Comparison of ENCODE assay signal across 17 cellular contexts in genomic region chr12:104694711-104695110, GRCh38.
DNase-seq lines count a peak whose midpoint lies in the region; ATAC-seq and TF ChIP-seq lines count a peak whose summit lies in the region.
"Had no signal": no experiment of that assay in that cellular context is flagged by ENCODE, and none has a peak within 500 bp of the region (broad histone marks: within the 10 kb centered on the region; RNA-seq: fewer than 3 reads in every experiment).

No MANE protein-coding gene starts in this region.

- H3K27ac ChIP-seq in osteoblast (ENCODE audit: low read depth, low read length) = peak overlapping the region; percentile 80
- H3K27ac ChIP-seq: dorsolateral prefrontal cortex, foreskin keratinocyte had no signal

- H3K9me3 ChIP-seq in Loucy (ENCODE audit: insufficient read depth, low read depth, low read length) = no peaks in the 10 kb centered on the region
- no peaks in the 10 kb centered on the region for H3K9me3 ChIP-seq in osteoblast (ENCODE audit: low read depth, low read length)

- H3K27me3 ChIP-seq in Loucy (ENCODE audit: insufficient read depth, low read length, poor library complexity, severe bottlenecking) = no peaks in the 10 kb centered on the region
- no peaks in the 10 kb centered on the region for H3K27me3 ChIP-seq in osteoblast (ENCODE audit: insufficient read depth, low read length)
- H3K27me3 ChIP-seq: foreskin keratinocyte had no signal

- TF ChIP-seq CTCF in Loucy (conservative IDR thresholded peaks at IDR 0.05; ENCODE audit: low read length) (no peak), osteoblast (IDR thresholded peaks at IDR 0.05; ENCODE audit: extremely low read depth, low read depth, low read length) (no peak)

- H4K20me1 ChIP-seq in Loucy (ENCODE audit: insufficient read depth, low read length, poor library complexity, severe bottlenecking) (peaks cover 72% of the 10 kb centered on the region), osteoblast (ENCODE audit: insufficient read depth, low read length) (no peaks in the 10 kb centered on the region)

- no peak overlapping the region for H3K9ac ChIP-seq in Loucy (ENCODE audit: low read depth, low read length, poor library complexity, severe bottlenecking)

- DNase-seq in activated CD4-positive, alpha-beta T cell treated with anti-CD3 and anti-CD28 coated beads, Interleukin-2, amount 10 ng/mL, durations not matched to agents 24 days and 14 days = no peak
- no peak for DNase-seq in activated CD4-positive, alpha-beta T cell treated with anti-CD3 and anti-CD28 coated beads for 4 hours
- DNase-seq in central memory CD8-positive, alpha-beta T cell (ENCODE audit: low spot score in 2 of 2) = no peak
- DNase-seq in osteoblast (ENCODE audit: insufficient read length, low spot score, missing footprints) (no peak), HK-2 (ENCODE audit: unreplicated experiment) (no peak), OCI-M1 (lab: John Stamatoyannopoulos, UW) (no peak)
- DNase-seq: amniotic stem cell, dorsolateral prefrontal cortex, NCI-H1417 treated with DMSO at 0.1 percent for 48 hours, NCI-H446 treated with DMSO at 0.1 percent for 48 hours, PC-3, substantia nigra had no signal

- H3K27me3 Mint-ChIP-seq in activated CD4-positive, alpha-beta T cell treated with anti-CD3 and anti-CD28 coated beads, Interleukin-2, amount 10 ng/mL, durations not matched to agents 24 days and 14 days = peaks cover 2% of the 10 kb centered on the region
- no peaks in the 10 kb centered on the region for H3K27me3 Mint-ChIP-seq in central memory CD8-positive, alpha-beta T cell

- H3K27ac Mint-ChIP-seq in activated CD4-positive, alpha-beta T cell treated with anti-CD3 and anti-CD28 coated beads, Interleukin-2, amount 10 ng/mL, durations not matched to agents 24 days and 14 days = peak overlapping the region; percentile 96
- H3K27ac Mint-ChIP-seq in central memory CD8-positive, alpha-beta T cell (ENCODE audit: low read depth) = peak overlapping the region; percentile 77

- H3K4me1 ChIP-seq in Loucy (ENCODE audit: insufficient read depth, low read length, poor library complexity, severe bottlenecking) = peaks cover 35% of the 10 kb centered on the region
- peaks cover 35% of the 10 kb centered on the region for H3K4me1 ChIP-seq in osteoblast (ENCODE audit: insufficient read depth, low read length)
- H3K4me1 ChIP-seq: foreskin keratinocyte had no signal

- H3K9me3 Mint-ChIP-seq in activated CD4-positive, alpha-beta T cell treated with anti-CD3 and anti-CD28 coated beads, Interleukin-2, amount 10 ng/mL, durations not matched to agents 24 days and 14 days = peaks cover 9% of the 10 kb centered on the region
- H3K9me3 Mint-ChIP-seq in central memory CD8-positive, alpha-beta T cell = no peaks in the 10 kb centered on the region

- intact Hi-C loops in activated CD4-positive, alpha-beta T cell treated with anti-CD3 and anti-CD28 coated beads, Interleukin-2, amount 10 ng/mL, durations not matched to agents 24 days and 14 days (cut with micrococcal nuclease) = loop anchor here (1.0 to 5.0 kb wide), 12 partner anchors 7 to 273 kb away; partner anchors contain the start of genes CHST11 and SLC41A2

- no peaks in the 10 kb centered on the region for H3K9me2 ChIP-seq in Loucy (replicated peaks; ENCODE audit: low read depth, low read length)

- H3K36me3 Mint-ChIP-seq in activated CD4-positive, alpha-beta T cell treated with anti-CD3 and anti-CD28 coated beads, Interleukin-2, amount 10 ng/mL, durations not matched to agents 24 days and 14 days (ENCODE audit: low read depth) = peaks cover 47% of the 10 kb centered on the region
- peaks cover 9% of the 10 kb centered on the region for H3K36me3 Mint-ChIP-seq in central memory CD8-positive, alpha-beta T cell (ENCODE audit: insufficient read depth)

- no peak overlapping the region for H3K4me3 ChIP-seq in Loucy (ENCODE audit: low read length, poor library complexity, severe bottlenecking)
- H3K4me3 ChIP-seq in osteoblast (ENCODE audit: insufficient read depth, low read length) = no peak overlapping the region
- H3K4me3 ChIP-seq: A549, dorsolateral prefrontal cortex, skin epidermis had no signal

- H2AFZ ChIP-seq in Loucy (ENCODE audit: low read length) = no peak overlapping the region
- no peak overlapping the region for H2AFZ ChIP-seq in osteoblast (ENCODE audit: low read length)

- H3K4me2 ChIP-seq in Loucy (ENCODE audit: low read depth, low read length, poor library complexity, severe bottlenecking) (peak overlapping the region; percentile 73), osteoblast (ENCODE audit: insufficient read depth, low read length) (peak overlapping the region; percentile 74)
- H3K4me2 ChIP-seq: A549 had no signal

- H3K79me2 ChIP-seq in Loucy (ENCODE audit: insufficient read depth, low read length) = peaks cover 99% of the 10 kb centered on the region
- peaks cover 2% of the 10 kb centered on the region for H3K79me2 ChIP-seq in osteoblast (ENCODE audit: insufficient read depth, low read length)

- H3K4me3 Mint-ChIP-seq in activated CD4-positive, alpha-beta T cell treated with anti-CD3 and anti-CD28 coated beads, Interleukin-2, amount 10 ng/mL, durations not matched to agents 24 days and 14 days = peak overlapping the region; percentile 68
- peak overlapping the region; percentile 47 for H3K4me3 Mint-ChIP-seq in central memory CD8-positive, alpha-beta T cell

- no peak for ATAC-seq in central memory CD8-positive, alpha-beta T cell (replicated peaks; ENCODE audit: extremely low read depth, poor library complexity, severe bottlenecking)
- ATAC-seq in HG02571 (IDR thresholded peaks at IDR 0.05; ENCODE audit: unreplicated experiment) = no peak
- ATAC-seq: foreskin keratinocyte, PC-3 had no signal

- H3K4me1 Mint-ChIP-seq in activated CD4-positive, alpha-beta T cell treated with anti-CD3 and anti-CD28 coated beads, Interleukin-2, amount 10 ng/mL, durations not matched to agents 24 days and 14 days = peaks cover 71% of the 10 kb centered on the region
- H3K4me1 Mint-ChIP-seq in central memory CD8-positive, alpha-beta T cell = peaks cover 76% of the 10 kb centered on the region

- no peaks in the 10 kb centered on the region; the same call in 1 of the 2 replicates for H3F3A ChIP-seq in Loucy (ENCODE audit: low read depth)

- H3K36me3 ChIP-seq in Loucy (ENCODE audit: insufficient read depth, low read length) = peaks cover 56% of the 10 kb centered on the region
- no peaks in the 10 kb centered on the region for H3K36me3 ChIP-seq in osteoblast (ENCODE audit: insufficient read depth, low read length)
